1 cellular context compared by ENCODE assay signal in genomic region chr19:16520074-16520973, GRCh38.
TF ChIP-seq lines count a peak whose summit lies in the region.

No MANE protein-coding gene starts in this region.

TF ChIP-seq in K562, 482 proteins besides CTCF, POLR2A, EP300 and RAD21:
- no peak for TF ChIP-seq CBX5 (IDR thresholded peaks at IDR 0.05; ENCODE audit: borderline replicate concordance, low read depth)
- TF ChIP-seq ESRRA (IDR thresholded peaks at IDR 0.05; ENCODE audit: borderline replicate concordance, low read depth) = 0 out of 2 replicates have a peak, but pooled peaks have one; percentile 34
- TF ChIP-seq KLF1 (tag; IDR thresholded peaks at IDR 0.05) = no peak
- TF ChIP-seq SNRNP70 (optimal IDR thresholded peaks at IDR 0.05; ENCODE audit: low read depth, low read length) = peak; percentile 31
- no peak for TF ChIP-seq KLF16 (IDR thresholded peaks at IDR 0.05)
- TF ChIP-seq RBFOX2 (IDR thresholded peaks at IDR 0.05; ENCODE audit: low read depth, low read length) = peak; percentile 54; the same call in 1 of the 2 replicates
- peak; percentile 46 for TF ChIP-seq SIRT6 (IDR thresholded peaks at IDR 0.05; ENCODE audit: low read depth, low read length)
- TF ChIP-seq KDM4B (IDR thresholded peaks at IDR 0.05; ENCODE audit: borderline replicate concordance in 2 of 2, low read depth in 1 of 2) = no peak
- TF ChIP-seq KAT2B (IDR thresholded peaks at IDR 0.05; ENCODE audit: low read depth, low read length) = no peak
- no peak for TF ChIP-seq CCNT2 (IDR thresholded peaks at IDR 0.05; ENCODE audit: borderline replicate concordance, extremely low read depth, insufficient read length, low read depth, low read length)
- TF ChIP-seq POLR2G (IDR thresholded peaks at IDR 0.05; ENCODE audit: low read depth, low read length) = peak; percentile 73
- no peak for TF ChIP-seq ZBTB5 (IDR thresholded peaks at IDR 0.05)
- peak; percentile 81 for TF ChIP-seq RBM22 (IDR thresholded peaks at IDR 0.05; ENCODE audit: low read depth, low read length, poor library complexity, severe bottlenecking)
